9 cellular contexts compared by ENCODE assay signal in genomic region chr9:124045076-124045829, GRCh38. TPM values are rescaled to one million over a fixed set of nuclear protein-coding genes. Genes with fewer than 3 reads are reported as not detected.
DNase-seq lines count a peak whose midpoint lies in the region; TF ChIP-seq lines count a peak whose summit lies in the region.
"Had no signal": no experiment of that assay in that cellular context is flagged by ENCODE, and none has a peak within 500 bp of the region (broad histone marks: within the 10 kb centered on the region; RNA-seq: fewer than 3 reads in every experiment).

No MANE protein-coding gene starts in this region.

- peak overlapping the region; percentile 59 for H2BK5ac ChIP-seq in neuronal stem cell (ENCODE audit: low read length)

- H2BK12ac ChIP-seq in neuronal stem cell (ENCODE audit: low read length) = peak overlapping the region; percentile 16

- H3K27ac ChIP-seq in neuronal stem cell (replicated peaks; ENCODE audit: low read length) (no peak overlapping the region), SJCRH30 (no peak overlapping the region)

- peak overlapping the region; percentile 59 for H2AFZ ChIP-seq in neuronal stem cell (ENCODE audit: low read length)

- H3K9me3 ChIP-seq in neuronal stem cell (replicated peaks in 1 of 2; ENCODE audit: control insufficient read depth in 2 of 2, insufficient read depth in 1 of 2, low read depth in 1 of 2, low read length in 2 of 2) (no peaks in the 10 kb centered on the region), SJCRH30 (replicated peaks) (no peaks in the 10 kb centered on the region)

- peaks cover 0 to 11% of the 10 kb centered on the region in 2 donors for H3K4me1 ChIP-seq in neuronal stem cell (ENCODE audit: control insufficient read depth in 2 of 2, insufficient read depth in 1 of 2, low read depth in 1 of 2, low read length in 2 of 2)
- peaks cover 4% of the 10 kb centered on the region; the same call in 1 of the 2 replicates for H3K4me1 ChIP-seq in SJCRH30

- no peaks in the 10 kb centered on the region for H3K79me1 ChIP-seq in neuronal stem cell (ENCODE audit: low read depth, low read length)

- no peak overlapping the region for H3K4ac ChIP-seq in neuronal stem cell (ENCODE audit: low read length)

- peak overlapping the region; percentile 97 for H3K18ac ChIP-seq in neuronal stem cell (ENCODE audit: low read length)

- H4K91ac ChIP-seq in neuronal stem cell (ENCODE audit: low read depth, low read length, poor library complexity) = no peak overlapping the region

- peak overlapping the region; percentile 0 for H2BK15ac ChIP-seq in neuronal stem cell (ENCODE audit: low read length)

- no peak overlapping the region for H4K8ac ChIP-seq in neuronal stem cell (ENCODE audit: low read depth, low read length)

- WGBS in neuronal stem cell (ENCODE audit: extremely low coverage in 2 of 2, insufficient read length in 2 of 2, insufficient replicate concordance in 1 of 2), 2 donors = no CpG with 5 or more reads among the region's 49 CpGs

- H3K4me2 ChIP-seq in neuronal stem cell (ENCODE audit: insufficient read depth, low read length, poor library complexity, severe bottlenecking) = peak overlapping the region; percentile 73

- TF ChIP-seq CTCF in epithelial cell of proximal tubule (conservative IDR thresholded peaks at IDR 0.05; ENCODE audit: low read depth, low read length) = no peak

- H3K9ac ChIP-seq in neuronal stem cell (ENCODE audit: low read depth, low read length, poor library complexity) = no peak overlapping the region

- intact Hi-C loops in posterior vena cava (cut with DNase I) = loop anchor here in 1 of 2 donors (10.0 kb wide), 1 partner anchor 500 kb away; no protein-coding TSS in a partner anchor

- H3K4me3 ChIP-seq in epithelial cell of proximal tubule (ENCODE audit: low read depth, low read length) (peak overlapping the region; percentile 48), neuronal stem cell (ENCODE audit: low read length in 2 of 2) (peak overlapping the region in 1 of 2 donors; percentile 64), SJCRH30 (no peak overlapping the region)

- no peaks in the 10 kb centered on the region for H3K36me3 ChIP-seq in neuronal stem cell (replicated peaks in 1 of 2; ENCODE audit: control insufficient read depth in 2 of 2, insufficient read depth in 2 of 2, low read length in 2 of 2)
- H3K36me3 ChIP-seq in SJCRH30 = no peaks in the 10 kb centered on the region

- no peak overlapping the region for H3K14ac ChIP-seq in neuronal stem cell (ENCODE audit: low read length)

- peak overlapping the region; percentile 34 for H2AK5ac ChIP-seq in neuronal stem cell (ENCODE audit: low read depth, low read length)

- no peak overlapping the region for H2BK120ac ChIP-seq in neuronal stem cell (ENCODE audit: low read depth, low read length)

- peak overlapping the region; percentile 62 for H3K23ac ChIP-seq in neuronal stem cell (ENCODE audit: low read depth, low read length, poor library complexity)

- DNase-seq in COLO668 (lab: John Stamatoyannopoulos, UW; ENCODE audit: unreplicated experiment) (peak; percentile 49), NCI-H226 (peak; percentile 70), epithelial cell of proximal tubule (ENCODE audit: low read depth) (no peak), neuronal stem cell (ENCODE audit: low spot score) (no peak), NK-92 (lab: John Stamatoyannopoulos, UW; ENCODE audit: unreplicated experiment) (no peak), posterior vena cava (ENCODE audit: low spot score) (no peak), HPDE6-E6E7 (ENCODE audit: extremely low spot score) (no peak), SJCRH30 (no peak)
- DNase-seq: SHP77 treated with DMSO at 0.1 percent for 48 hours had no signal

- H3K27me3 ChIP-seq in neuronal stem cell (ENCODE audit: control insufficient read depth in 3 of 3, insufficient read depth in 3 of 3, low read depth in 1 of 3, low read length in 3 of 3) = peaks cover 0 to 80% (median 0%) of the 10 kb centered on the region in 3 experiments
- H3K27me3 ChIP-seq in SJCRH30 = peaks cover 3% of the 10 kb centered on the region

RNA-seq across cellular contexts. Expression of gene LHX2, which starts 33.7 kb away (rescaled TPM):
- total RNA-seq in epithelial cell of proximal tubule (not detected in 2 replicates), posterior vena cava (not detected)
- 373 TPM for polyA plus RNA-seq in neuronal stem cell (2013, experiment 1 of 2)
- 381 TPM for polyA plus RNA-seq in neuronal stem cell (2013, experiment 2 of 2)
- total RNA-seq in SJCRH30 (2014; rRNA removed; shearing (Covaris generic)) = 0.48 and 1.6 TPM in 2 replicates

Comparison
In these comparisons a context has a peak if more than half of its experiments do, and no peak if none do; other contexts are left out.
1. DNase-seq: peak in COLO668 (single experiment) and NCI-H226 (single experiment); none in epithelial cell of proximal tubule (single experiment), neuronal stem cell (single experiment), NK-92 (single experiment), posterior vena cava (single experiment), HPDE6-E6E7 (single experiment) and SJCRH30 (0 of 2).